Comparison of ENCODE assay signal across 27 cellular contexts in the genomic region with DNA sequence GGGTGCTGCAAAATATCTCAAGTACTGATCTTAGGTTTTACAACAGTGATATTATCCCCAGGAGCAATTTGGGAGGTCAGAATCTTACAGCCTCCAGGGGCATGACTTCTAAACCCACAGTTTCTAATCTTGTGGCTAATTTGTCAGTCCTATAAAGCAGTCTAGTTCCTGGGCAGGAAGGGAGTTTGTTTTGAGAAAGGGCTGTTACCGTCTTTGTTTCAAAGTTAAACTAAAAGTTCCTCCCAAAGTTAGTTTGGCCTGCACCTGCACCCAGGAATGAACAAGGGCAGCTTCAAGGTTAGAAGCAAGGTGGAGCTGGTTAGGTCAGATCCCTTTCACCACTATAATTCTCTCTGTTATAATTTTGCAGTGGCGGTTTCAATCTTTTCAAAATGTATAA.
"Had no signal": no experiment of that assay in that cellular context is flagged by ENCODE, and none has a peak within 500 bp of the region (broad histone marks: within the 10 kb centered on the region; RNA-seq: fewer than 3 reads in every experiment).

No MANE protein-coding gene starts in this region.

- H3K9me3 Mint-ChIP-seq: activated CD4-positive, alpha-beta memory T cell treated with anti-CD3 and anti-CD28 coated beads for 36 hours; activated CD4-positive, alpha-beta T cell treated with anti-CD3 and anti-CD28 coated beads, Interleukin-2, amount 10 ng/mL, durations not matched to agents 24 days and 14 days; activated naive CD4-positive, alpha-beta T cell treated with anti-CD3 and anti-CD28 coated beads, Interleukin-2, amount 10 ng/mL, durations not matched to agents 7 days and 5 days; activated T-cell treated with anti-CD3 and anti-CD28 coated beads, Interleukin-2, amount 50 U/mL, for 24 hours; stimulated activated effector memory CD8-positive, alpha-beta T cell treated with anti-CD3 and anti-CD28 coated beads, Interleukin-12 subunit alpha, Interleukin-12 subunit beta, amount 100 ng/mL, for 72 hours; stimulated activated naive CD8-positive, alpha-beta T cell treated with anti-CD3 and anti-CD28 coated beads, Interleukin-15, Interleukin-2, amounts not matched to agents 100 ng/mL and 50 ng/mL, for 24 hours had no signal

- H3K36me3 ChIP-seq: prostate gland, upper lobe of left lung, WERI-Rb-1 had no signal

- ATAC-seq: esophagus mucosa; left cardiac atrium; naive thymus-derived CD4-positive, alpha-beta T cell; sciatic nerve; stimulated activated effector memory CD8-positive, alpha-beta T cell treated with anti-CD3 and anti-CD28 coated beads, Interleukin-12 subunit alpha, Interleukin-12 subunit beta, amount 100 ng/mL, for 72 hours; T-helper 17 cell had no signal

- H3K4me3 Mint-ChIP-seq: activated CD4-positive, alpha-beta memory T cell treated with anti-CD3 and anti-CD28 coated beads for 36 hours; activated CD4-positive, alpha-beta T cell treated with anti-CD3 and anti-CD28 coated beads, Interleukin-2, amount 10 ng/mL, durations not matched to agents 24 days and 14 days; activated naive CD4-positive, alpha-beta T cell treated with anti-CD3 and anti-CD28 coated beads, Interleukin-2, amount 10 ng/mL, durations not matched to agents 7 days and 5 days; activated T-cell treated with anti-CD3 and anti-CD28 coated beads, Interleukin-2, amount 50 U/mL, for 24 hours; naive thymus-derived CD4-positive, alpha-beta T cell; stimulated activated effector memory CD8-positive, alpha-beta T cell treated with anti-CD3 and anti-CD28 coated beads, Interleukin-12 subunit alpha, Interleukin-12 subunit beta, amount 100 ng/mL, for 72 hours; stimulated activated naive CD8-positive, alpha-beta T cell treated with anti-CD3 and anti-CD28 coated beads, Interleukin-15, Interleukin-2, amounts not matched to agents 100 ng/mL and 50 ng/mL, for 24 hours; T-helper 17 cell had no signal

- H3K4me3 ChIP-seq: prostate gland, skin epidermis, upper lobe of left lung had no signal

- H3K27ac ChIP-seq: prostate gland, skin epidermis, upper lobe of left lung, WERI-Rb-1 had no signal

- H3K36me3 Mint-ChIP-seq: activated CD4-positive, alpha-beta memory T cell treated with anti-CD3 and anti-CD28 coated beads for 36 hours; activated naive CD4-positive, alpha-beta T cell treated with anti-CD3 and anti-CD28 coated beads, Interleukin-2, amount 10 ng/mL, durations not matched to agents 7 days and 5 days; naive thymus-derived CD4-positive, alpha-beta T cell; stimulated activated effector memory CD8-positive, alpha-beta T cell treated with anti-CD3 and anti-CD28 coated beads, Interleukin-12 subunit alpha, Interleukin-12 subunit beta, amount 100 ng/mL, for 72 hours had no signal

- H3K27me3 ChIP-seq: upper lobe of left lung had no signal

- DNase-seq: activated CD4-positive, alpha-beta memory T cell treated with anti-CD3 and anti-CD28 coated beads for 36 hours; activated CD4-positive, alpha-beta T cell treated with anti-CD3 and anti-CD28 coated beads, Interleukin-2, amount 10 ng/mL, durations not matched to agents 24 days and 14 days; activated CD4-positive, CD25-positive, alpha-beta regulatory T cell treated with anti-CD3 and anti-CD28 coated beads, Interleukin-2, amount 50 U/mL, for 72 hours; activated CD8-positive, alpha-beta memory T cell treated with anti-CD3 and anti-CD28 coated beads, Interleukin-2, amount 50 U/mL, for 4 hours; activated gamma-delta T cell; activated naive CD4-positive, alpha-beta T cell treated with anti-CD3 and anti-CD28 coated beads, Interleukin-2, amount 10 ng/mL, durations not matched to agents 7 days and 5 days; activated T-cell treated with anti-CD3 and anti-CD28 coated beads, Interleukin-2, amount 50 U/mL, for 24 hours; amygdala; caudate nucleus; cortex of kidney; foreskin fibroblast; left cardiac atrium; midbrain; naive thymus-derived CD4-positive, alpha-beta T cell; retina; stimulated activated CD4-positive, alpha-beta T cell treated with anti-CD3 and anti-CD28 coated beads, Interleukin-4, amount 100 ng/mL, for 24 hours; substantia nigra; T-helper 17 cell; T1000; upper lobe of left lung; WERI-Rb-1 had no signal

- H3K4me1 ChIP-seq: prostate gland, upper lobe of left lung had no signal

- H3K27ac Mint-ChIP-seq: activated CD4-positive, alpha-beta memory T cell treated with anti-CD3 and anti-CD28 coated beads for 36 hours; activated CD4-positive, alpha-beta T cell treated with anti-CD3 and anti-CD28 coated beads, Interleukin-2, amount 10 ng/mL, durations not matched to agents 24 days and 14 days; activated naive CD4-positive, alpha-beta T cell treated with anti-CD3 and anti-CD28 coated beads, Interleukin-2, amount 10 ng/mL, durations not matched to agents 7 days and 5 days; activated T-cell treated with anti-CD3 and anti-CD28 coated beads, Interleukin-2, amount 50 U/mL, for 24 hours; stimulated activated effector memory CD8-positive, alpha-beta T cell treated with anti-CD3 and anti-CD28 coated beads, Interleukin-12 subunit alpha, Interleukin-12 subunit beta, amount 100 ng/mL, for 72 hours; stimulated activated naive CD8-positive, alpha-beta T cell treated with anti-CD3 and anti-CD28 coated beads, Interleukin-15, Interleukin-2, amounts not matched to agents 100 ng/mL and 50 ng/mL, for 24 hours; T-helper 17 cell had no signal

- H3K9me3 ChIP-seq: prostate gland, upper lobe of left lung had no signal

- H3K4me1 Mint-ChIP-seq: stimulated activated effector memory CD8-positive, alpha-beta T cell treated with anti-CD3 and anti-CD28 coated beads, Interleukin-12 subunit alpha, Interleukin-12 subunit beta, amount 100 ng/mL, for 72 hours had no signal
